8 cellular contexts compared by ENCODE assay signal in the genomic region with DNA sequence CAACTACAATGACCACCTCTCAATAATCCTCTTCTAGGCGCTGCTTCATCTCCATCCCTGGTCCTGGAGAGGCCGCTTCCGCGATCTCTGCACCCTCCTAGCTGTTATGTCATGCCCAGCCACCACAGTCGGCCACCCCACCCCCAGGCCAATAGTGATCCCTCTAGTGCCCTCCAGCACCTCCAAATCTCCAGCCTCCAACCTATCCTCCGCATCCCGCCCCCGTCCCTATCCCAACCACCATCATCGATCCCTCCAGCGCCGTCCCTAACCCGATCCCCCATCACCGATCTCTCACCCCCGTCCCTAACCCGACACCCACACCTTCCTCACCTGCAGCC. TPM values are rescaled to one million over a fixed set of nuclear protein-coding genes. Genes with fewer than 3 reads are reported as not detected.
A peak's percentile ranks its signal among the peaks of the same experiment; 100 is the strongest.
DNase-seq lines count a peak whose midpoint lies in the region; ATAC-seq lines count a peak whose summit lies in the region.

No MANE protein-coding gene starts in this region.

- H3K4me1 ChIP-seq in BLaER1 treated with 17β-estradiol and CSF1 and Interleukin-3, amounts not matched to agents 10 nM and 100 nM: peaks cover 5 to 30% (median 14%) of the 10 kb centered on the region in 10 experiments; a peak in 16 of 20 replicates
- 0 out of 2 replicates have a peak, but pooled peaks cover 6% of the 10 kb centered on the region for H3K4me1 ChIP-seq in GM23248 (ENCODE audit: insufficient read depth)
- H3K4me1 ChIP-seq in SJSA1 (replicated peaks): 0 out of 2 replicates have a peak, but pooled peaks cover 5% of the 10 kb centered on the region
- no peaks in the 10 kb centered on the region for H3K4me1 ChIP-seq in endocrine pancreas (ENCODE audit: control insufficient read depth, insufficient read depth, low read length)
- H3K4me1 ChIP-seq in mucosa of stomach (ENCODE audit: control insufficient read depth, insufficient read depth, low read length): peaks cover 11% of the 10 kb centered on the region

- no peaks in the 10 kb centered on the region for H3K9me2 ChIP-seq in GM23248 (ENCODE audit: insufficient read depth)

- DNase-seq in GM23248: peak; percentile 42
- peak in 1 of 2 experiments; percentile 2 for DNase-seq in SJSA1 (ENCODE audit: low read depth in 1 of 2, low spot score in 2 of 2)
- no peak for DNase-seq in DMS79 (lab: John Stamatoyannopoulos, UW)
- no peak for DNase-seq in NK-92 treated with Interleukin-12 subunit alpha and Interleukin-12 subunit beta, amount 100 ng/mL, for 24 hours (lab: John Stamatoyannopoulos, UW)

- peak overlapping the region in 10 of 11 experiments; percentile 0 to 95 (median 63); a peak in 16 of 22 replicates for H3K27ac ChIP-seq in BLaER1 treated with 17β-estradiol and CSF1 and Interleukin-3, amounts not matched to agents 10 nM and 100 nM
- H3K27ac ChIP-seq in GM23248 (no peak overlapping the region), SJSA1 (no peak overlapping the region)

- peaks cover 0 to 24% (median 8%) of the 10 kb centered on the region in 11 experiments; a peak in 17 of 22 replicates for H3K36me3 ChIP-seq in BLaER1 treated with 17β-estradiol and CSF1 and Interleukin-3, amounts not matched to agents 10 nM and 100 nM
- H3K36me3 ChIP-seq in GM23248 (ENCODE audit: low read depth): no peaks in the 10 kb centered on the region
- peaks cover 2% of the 10 kb centered on the region; the same call in 1 of the 2 replicates for H3K36me3 ChIP-seq in SJSA1
- no peaks in the 10 kb centered on the region for H3K36me3 ChIP-seq in endocrine pancreas (ENCODE audit: control insufficient read depth, insufficient read depth, low read length)
- H3K36me3 ChIP-seq in mucosa of stomach (ENCODE audit: control insufficient read depth, insufficient read depth, low read length): no peaks in the 10 kb centered on the region

- in situ Hi-C loops in GM23248 (cut with MboI): loop anchor here (10.0 kb wide), 1 partner anchor 129 kb away; no protein-coding TSS in a partner anchor

- peaks cover 0 to 51% (median 42%) of the 10 kb centered on the region in 11 experiments; a peak in 19 of 22 replicates for H4K20me1 ChIP-seq in BLaER1 treated with 17β-estradiol and CSF1 and Interleukin-3, amounts not matched to agents 10 nM and 100 nM
- no peaks in the 10 kb centered on the region for H4K20me1 ChIP-seq in GM23248 (ENCODE audit: insufficient read depth)

- peaks cover 10% of the 10 kb centered on the region; the same call in 1 of the 2 replicates for H3F3A ChIP-seq in GM23248 (ENCODE audit: insufficient read depth)

- peak overlapping the region; percentile 56 for H2AFZ ChIP-seq in GM23248

- H3K79me2 ChIP-seq in GM23248 (ENCODE audit: insufficient read depth): peaks cover 53% of the 10 kb centered on the region

- H3K4me3 ChIP-seq in BLaER1 treated with 17β-estradiol and CSF1 and Interleukin-3, amounts not matched to agents 10 nM and 100 nM: peak overlapping the region; percentile 66 to 82 (median 72)
- H3K4me3 ChIP-seq in GM23248: peak overlapping the region; percentile 74
- H3K4me3 ChIP-seq in SJSA1: peak overlapping the region; percentile 86
- H3K4me3 ChIP-seq in endocrine pancreas (ENCODE audit: control insufficient read depth, insufficient read depth, low read length): peak overlapping the region; percentile 57
- H3K4me3 ChIP-seq in mucosa of stomach (ENCODE audit: low read length): peak overlapping the region; percentile 63

- H3K27me3 ChIP-seq in BLaER1 treated with 17β-estradiol and CSF1 and Interleukin-3, amounts not matched to agents 10 nM and 100 nM: no peaks in the 10 kb centered on the region
- H3K27me3 ChIP-seq in GM23248 (replicated peaks; ENCODE audit: insufficient read depth): no peaks in the 10 kb centered on the region
- no peaks in the 10 kb centered on the region for H3K27me3 ChIP-seq in SJSA1 (replicated peaks)
- no peaks in the 10 kb centered on the region for H3K27me3 ChIP-seq in endocrine pancreas (ENCODE audit: control insufficient read depth, insufficient read depth, low read length)
- H3K27me3 ChIP-seq in mucosa of stomach (ENCODE audit: control insufficient read depth, insufficient read depth, low read length): no peaks in the 10 kb centered on the region

- H3K4me2 ChIP-seq in BLaER1 treated with 17β-estradiol and CSF1 and Interleukin-3, amounts not matched to agents 10 nM and 100 nM: peak overlapping the region; percentile 55 to 88 (median 78)
- H3K4me2 ChIP-seq in GM23248 (ENCODE audit: unreplicated experiment): peak overlapping the region; percentile 81

- no peak for ATAC-seq in GM21381 (IDR thresholded peaks at IDR 0.05; ENCODE audit: unreplicated experiment)

- H3K9me3 ChIP-seq in BLaER1 treated with 17β-estradiol and CSF1 and Interleukin-3, amounts not matched to agents 10 nM and 100 nM (replicated peaks in 1 of 11): no peaks in the 10 kb centered on the region
- H3K9me3 ChIP-seq in GM23248 (ENCODE audit: low read depth) (no peaks in the 10 kb centered on the region), SJSA1 (replicated peaks) (no peaks in the 10 kb centered on the region), endocrine pancreas (ENCODE audit: control insufficient read depth, low read length) (no peaks in the 10 kb centered on the region), mucosa of stomach (ENCODE audit: control insufficient read depth, low read length) (no peaks in the 10 kb centered on the region)

- WGBS in GM23248 (ENCODE audit: low coverage in 1 of 2, low lambda C conversion rate in 2 of 2, missing lambda C conversion rate in 2 of 2), 2 experiments: 0 to 1% methylated on average over 5 to 15 of the region's 15 CpGs

- H3K9ac ChIP-seq in BLaER1 treated with 17β-estradiol and CSF1 and Interleukin-3, amounts not matched to agents 10 nM and 100 nM: peak overlapping the region; percentile 56 to 96 (median 92)
- H3K9ac ChIP-seq in GM23248 (peak overlapping the region; percentile 88), endocrine pancreas (ENCODE audit: control insufficient read depth, insufficient read depth, low read length) (peak overlapping the region; percentile 27), mucosa of stomach (ENCODE audit: low read length) (peak overlapping the region; percentile 55)

RNA-seq across cellular contexts. Expression of a gene that starts 0.9 kb away (rescaled TPM):
- total RNA-seq in GM23248 (2014; rRNA removed; shearing (Covaris generic)): 3.8 TPM in 2 replicates
- 2.5 and 3.3 TPM in 2 replicates for polyA plus RNA-seq in GM23248 (2016; fragmentation: Nextera tagmentation; extraction: Ambion mirVana)
- total RNA-seq in SJSA1 (2014; rRNA removed; shearing (Covaris generic)): 3.1 and 4.7 TPM in 2 replicates

RNA-seq across cellular contexts. Expression of a gene that starts 31.0 kb away (rescaled TPM):
- 36.1 and 51.0 TPM in 2 replicates for total RNA-seq in GM23248 (2014; rRNA removed; shearing (Covaris generic))
- 147 and 150 TPM in 2 replicates for polyA plus RNA-seq in GM23248 (2016; fragmentation: Nextera tagmentation; extraction: Ambion mirVana)
- total RNA-seq in SJSA1 (2014; rRNA removed; shearing (Covaris generic)): 46.0 and 60.0 TPM in 2 replicates

RNA-seq across cellular contexts. Expression of a gene that starts 40.2 kb away (rescaled TPM):
- total RNA-seq in GM23248 (2014; rRNA removed; shearing (Covaris generic)): 31.5 and 33.1 TPM in 2 replicates
- 11.8 TPM in 2 replicates for polyA plus RNA-seq in GM23248 (2016; fragmentation: Nextera tagmentation; extraction: Ambion mirVana)
- 58.1 and 68.8 TPM in 2 replicates for total RNA-seq in SJSA1 (2014; rRNA removed; shearing (Covaris generic))

Comparison
In these comparisons a context has a peak if more than half of its experiments do, and no peak if none do; other contexts are left out.
1. H3K27ac ChIP-seq: peak in BLaER1 treated with 17β-estradiol and CSF1 and Interleukin-3, amounts not matched to agents 10 nM and 100 nM (10 of 11); none in GM23248 (single experiment) and SJSA1 (single experiment).
2. H3K9ac ChIP-seq: peak in every context shown above with its lines; median percentile 92 in BLaER1 treated with 17β-estradiol and CSF1 and Interleukin-3, amounts not matched to agents 10 nM and 100 nM; 88 in GM23248; 55 in mucosa of stomach; 27 in endocrine pancreas.
3. Peak in every context shown above with its lines, with median percentiles within 50 percentile points of each other: H3K4me3 ChIP-seq.